In the genomic region with DNA sequence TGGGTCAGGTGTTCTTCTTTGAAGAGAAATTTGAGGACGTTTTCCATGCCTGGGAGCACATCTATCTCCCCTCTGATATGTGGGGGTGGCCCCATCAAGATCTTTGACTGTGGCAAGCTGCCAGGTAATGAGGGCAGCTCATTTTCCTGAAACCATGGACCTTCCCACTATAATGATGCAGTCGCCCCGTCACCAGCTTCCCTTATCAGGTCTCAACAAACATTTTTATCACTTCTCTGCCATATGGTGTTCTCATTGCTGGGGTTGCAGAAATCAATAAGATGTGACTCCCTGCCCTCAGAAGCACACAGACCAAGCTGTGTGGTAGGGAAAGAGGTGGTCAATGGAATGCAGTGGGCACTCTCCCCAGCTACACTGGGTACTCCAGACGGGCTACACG, we compare ENCODE assay signal across 26 cellular contexts. TPM values are rescaled to one million over a fixed set of nuclear protein-coding genes. Genes with fewer than 3 reads are reported as not detected.
DNase-seq lines count a peak whose midpoint lies in the region; ATAC-seq and TF ChIP-seq lines count a peak whose summit lies in the region.
"Had no signal": no experiment of that assay in that cellular context is flagged by ENCODE, and none has a peak within 500 bp of the region (broad histone marks: within the 10 kb centered on the region; RNA-seq: fewer than 3 reads in every experiment).

No MANE protein-coding gene starts in this region.

- no peak overlapping the region for H3K4me3 ChIP-seq in endodermal cell (ENCODE audit: low read length)
- H3K4me3 ChIP-seq: BLaER1 treated with 17β-estradiol and CSF1 and Interleukin-3, amounts not matched to agents 10 nM and 100 nM; colonic mucosa; esophagus squamous epithelium; lung; neural progenitor cell had no signal

- peaks cover 36% of the 10 kb centered on the region for H3K4me1 Mint-ChIP-seq in Calu3 (ENCODE audit: low read depth, unreplicated experiment)
- H3K4me1 Mint-ChIP-seq in endodermal cell = peaks cover 26% of the 10 kb centered on the region
- H3K4me1 Mint-ChIP-seq: activated naive CD4-positive, alpha-beta T cell treated with anti-CD3 and anti-CD28 coated beads, Interleukin-2, amount 10 ng/mL, durations not matched to agents 7 days and 5 days; T-cell had no signal

- BruUV-seq in Calu3 (replicated peaks; lab: Mats Ljungman, UMichigan) = no TSS peak

- H3K36me3 ChIP-seq in endodermal cell (ENCODE audit: control insufficient read depth, insufficient read depth, low read length) = no peaks in the 10 kb centered on the region
- H3K36me3 ChIP-seq: BLaER1 treated with 17β-estradiol and CSF1 and Interleukin-3, amounts not matched to agents 10 nM and 100 nM; colonic mucosa; neural progenitor cell had no signal

- CTCF ChIA-PET in Calu3 (lab: Charles Lee) = interaction anchor here (0.7 to 1.1 kb wide), 5 partner anchors 9 to 58 kb away, joined by 3 to 4 read pairs (median 3); no protein-coding TSS in a partner anchor

- intact Hi-C loops in Calu3 (cut with micrococcal nuclease; ENCODE audit: unreplicated experiment) = no loop called here
- intact Hi-C loops in posterior vena cava (cut with DNase I) = no loop called here

- H3K36me3 Mint-ChIP-seq in Calu3 (ENCODE audit: insufficient read depth, unreplicated experiment) (no peaks in the 10 kb centered on the region), endodermal cell (ENCODE audit: low read depth) (peaks cover 20% of the 10 kb centered on the region)
- H3K36me3 Mint-ChIP-seq: activated naive CD4-positive, alpha-beta T cell treated with anti-CD3 and anti-CD28 coated beads, Interleukin-2, amount 10 ng/mL, durations not matched to agents 7 days and 5 days; T-cell had no signal

- H3K4me1 ChIP-seq in endodermal cell (ENCODE audit: control insufficient read depth, insufficient read depth, low read length) = peaks cover 4% of the 10 kb centered on the region
- H3K4me1 ChIP-seq: colonic mucosa, esophagus squamous epithelium had no signal

- no peak for TF ChIP-seq CTCF in Calu3 (IDR thresholded peaks at IDR 0.05; ENCODE audit: unreplicated experiment)
- TF ChIP-seq CTCF in endodermal cell (conservative IDR thresholded peaks at IDR 0.05) = no peak

- H3K27ac Mint-ChIP-seq in Calu3 (ENCODE audit: unreplicated experiment) (no peak overlapping the region), endodermal cell (no peak overlapping the region)
- H3K27ac Mint-ChIP-seq: activated naive CD4-positive, alpha-beta T cell treated with anti-CD3 and anti-CD28 coated beads, Interleukin-2, amount 10 ng/mL, durations not matched to agents 7 days and 5 days; effector memory CD8-positive, alpha-beta T cell; H9; neural progenitor cell; T-cell had no signal

- H3K9me3 ChIP-seq in endodermal cell (ENCODE audit: control insufficient read depth, low read length) = no peaks in the 10 kb centered on the region
- H3K9me3 ChIP-seq: colonic mucosa, esophagus squamous epithelium had no signal

- WGBS in endodermal cell (ENCODE audit: insufficient coverage in 1 of 2, insufficient read length in 1 of 2), 2 experiments = 83 to 86% methylated on average over 3 to 5 of the region's 5 CpGs

- DNase-seq in Calu3 (peak; percentile 16), NCI-H2171 treated with DMSO at 0.1 percent for 48 hours (lab: John Stamatoyannopoulos, UW) (peak; percentile 39), endodermal cell (peak; percentile 28), posterior vena cava (ENCODE audit: low spot score) (peak; percentile 29), 8988T (no peak), activated gamma-delta T cell (lab: John Stamatoyannopoulos, UW) (no peak), NCI-H748 (lab: John Stamatoyannopoulos, UW; ENCODE audit: unreplicated experiment) (no peak)
- DNase-seq: ACHN; activated CD4-positive, alpha-beta T cell treated with anti-CD3 and anti-CD28 coated beads for 1 hour; activated naive CD4-positive, alpha-beta T cell treated with anti-CD3 and anti-CD28 coated beads, Interleukin-2, amount 10 ng/mL, durations not matched to agents 7 days and 5 days; activated T-cell treated with anti-CD3 and anti-CD28 coated beads, Interleukin-2, amount 50 U/mL, for 4 hours; amniotic stem cell; colonic mucosa; effector memory CD8-positive, alpha-beta T cell; esophagus squamous epithelium; H9; NCI-H1092 treated with DMSO at 0.1 percent for 48 hours; NCI-H2029; stimulated activated CD4-positive, alpha-beta T cell treated with anti-CD3 and anti-CD28 coated beads, Interleukin-1b, Interleukin-23, amount 100 ng/mL, for 48 hours; T-cell had no signal

- H3K27me3 Mint-ChIP-seq in Calu3 (ENCODE audit: unreplicated experiment) = no peaks in the 10 kb centered on the region
- no peaks in the 10 kb centered on the region for H3K27me3 Mint-ChIP-seq in endodermal cell (ENCODE audit: insufficient read depth)

- no peak overlapping the region for H3K9ac ChIP-seq in endodermal cell (ENCODE audit: extremely low read depth, low read length, poor library complexity, severe bottlenecking)
- H3K9ac ChIP-seq: BLaER1 treated with 17β-estradiol and CSF1 and Interleukin-3, amounts not matched to agents 10 nM and 100 nM; neural progenitor cell had no signal

- no peak overlapping the region for H3K27ac ChIP-seq in endodermal cell (ENCODE audit: low read depth, low read length)
- H3K27ac ChIP-seq: BLaER1 treated with 17β-estradiol and CSF1 and Interleukin-3, amounts not matched to agents 10 nM and 100 nM; colonic mucosa; esophagus squamous epithelium; neural progenitor cell had no signal

- ATAC-seq in GM18498 (IDR thresholded peaks at IDR 0.05; ENCODE audit: unreplicated experiment) = no peak
- ATAC-seq: activated T-cell treated with anti-CD3 and anti-CD28 coated beads, Interleukin-2, amount 50 U/mL, for 4 hours; effector memory CD8-positive, alpha-beta T cell; HepG2; T-cell had no signal

- no peaks in the 10 kb centered on the region for H3K27me3 ChIP-seq in endodermal cell (ENCODE audit: control insufficient read depth, insufficient read depth, low read length, poor library complexity, severe bottlenecking)
- H3K27me3 ChIP-seq: BLaER1 treated with 17β-estradiol and CSF1 and Interleukin-3, amounts not matched to agents 10 nM and 100 nM; colonic mucosa; esophagus squamous epithelium; neural progenitor cell had no signal

- H3K4me3 Mint-ChIP-seq in Calu3 (ENCODE audit: low read depth, unreplicated experiment) (no peak overlapping the region), endodermal cell (no peak overlapping the region)
- H3K4me3 Mint-ChIP-seq: activated naive CD4-positive, alpha-beta T cell treated with anti-CD3 and anti-CD28 coated beads, Interleukin-2, amount 10 ng/mL, durations not matched to agents 7 days and 5 days; activated T-cell treated with anti-CD3 and anti-CD28 coated beads, Interleukin-2, amount 50 U/mL, for 4 hours; effector memory CD8-positive, alpha-beta T cell; H9; neural progenitor cell; T-cell had no signal

- H3K9me3 Mint-ChIP-seq in Calu3 (ENCODE audit: low read depth, unreplicated experiment) = no peaks in the 10 kb centered on the region
- H3K9me3 Mint-ChIP-seq in endodermal cell = no peaks in the 10 kb centered on the region
- H3K9me3 Mint-ChIP-seq: activated naive CD4-positive, alpha-beta T cell treated with anti-CD3 and anti-CD28 coated beads, Interleukin-2, amount 10 ng/mL, durations not matched to agents 7 days and 5 days; activated T-cell treated with anti-CD3 and anti-CD28 coated beads, Interleukin-2, amount 50 U/mL, for 4 hours; effector memory CD8-positive, alpha-beta T cell; H9; neural progenitor cell; T-cell had no signal

RNA-seq across cellular contexts. Expression of gene B3GNT7, which starts 48.4 kb away (rescaled TPM):
- total RNA-seq in Calu3 (2022) = 8.9 and 14.4 TPM in 2 replicates
- 10 to 100 TPM; 13.0 to 32.3 TPM for total RNA-seq in endodermal cell
- 5.7 TPM for polyA plus RNA-seq in endodermal cell (2013, experiment 1 of 2)
- polyA plus RNA-seq in endodermal cell (2013, experiment 2 of 2) = 3.7 TPM
- 1 to 10 TPM; 5.7 to 7.7 TPM for total RNA-seq in posterior vena cava
- polyA plus RNA-seq: keratinocyte had no signal

Comparison
In these comparisons a context has a peak if more than half of its experiments do, and no peak if none do; other contexts are left out.
1. DNase-seq: peak in Calu3 (single experiment), NCI-H2171 treated with DMSO at 0.1 percent for 48 hours (single experiment), endodermal cell (single experiment) and posterior vena cava (single experiment); none in 8988T (single experiment), activated gamma-delta T cell (single experiment) and NCI-H748 (single experiment).